In genomic region chr19:3668331-3669133, GRCh38 we compare ENCODE assay signal across 1 cellular context.
A peak's percentile ranks its signal among the peaks of the same experiment; 100 is the strongest.
TF ChIP-seq lines count a peak whose summit lies in the region.

No MANE protein-coding gene starts in this region.

TF ChIP-seq in HepG2, 621 proteins besides CTCF, POLR2A, EP300 and RAD21 (continued from another document and continues in another):
- TF ChIP-seq KIAA2018 (CRISPR knock-in tag; IDR thresholded peaks at IDR 0.05; ENCODE audit: borderline replicate concordance) (no peak), ZMYM3 (CRISPR knock-in tag; IDR thresholded peaks at IDR 0.05) (peak; percentile 44; the same call in 1 of the 2 replicates), MBD4 (IDR thresholded peaks at IDR 0.05; ENCODE audit: borderline replicate concordance, low read length) (no peak), ZNF883 (CRISPR knock-in tag; IDR thresholded peaks at IDR 0.05; ENCODE audit: not compliant biosample characterization) (peak; percentile 35), MTA1 (CRISPR knock-in tag; IDR thresholded peaks at IDR 0.05; ENCODE audit: borderline replicate concordance) (no peak; the same call in 1 of the 2 replicates), ZNF501 (CRISPR knock-in tag; IDR thresholded peaks at IDR 0.05) (peak; percentile 59; the same call in 1 of the 2 replicates), ZBTB34 (CRISPR knock-in tag; IDR thresholded peaks at IDR 0.05) (peak; percentile 67; the same call in 1 of the 2 replicates), RBFOX2 (IDR thresholded peaks at IDR 0.05; ENCODE audit: low read depth, low read length) (0 out of 2 replicates have a peak, but pooled peaks have one; percentile 32), SAP130 (CRISPR knock-in tag; IDR thresholded peaks at IDR 0.05; ENCODE audit: low read depth) (peak; percentile 18; the same call in 1 of the 2 replicates), ZBED4 (CRISPR knock-in tag; IDR thresholded peaks at IDR 0.05; ENCODE audit: borderline replicate concordance) (no peak), HNRNPL (IDR thresholded peaks at IDR 0.05; ENCODE audit: low read depth, low read length) (peak; percentile 38; the same call in 1 of the 2 replicates), ZUFSP (CRISPR knock-in tag; IDR thresholded peaks at IDR 0.05; ENCODE audit: borderline replicate concordance) (no peak), ZNF441 (CRISPR knock-in tag; IDR thresholded peaks at IDR 0.05; ENCODE audit: borderline replicate concordance) (peak; percentile 74; the same call in 1 of the 2 replicates), WIZ (CRISPR knock-in tag; IDR thresholded peaks at IDR 0.05) (0 out of 2 replicates have a peak, but pooled peaks have one; percentile 35), TSC22D2 (CRISPR knock-in tag; IDR thresholded peaks at IDR 0.05; ENCODE audit: borderline replicate concordance) (no peak), MAF1 (CRISPR knock-in tag; IDR thresholded peaks at IDR 0.05; ENCODE audit: borderline replicate concordance) (no peak), ZNF34 (CRISPR knock-in tag; IDR thresholded peaks at IDR 0.05; ENCODE audit: borderline replicate concordance) (no peak), MAZ (IDR thresholded peaks at IDR 0.05; ENCODE audit: borderline replicate concordance, low read depth, low read length) (no peak), MAZ (CRISPR knock-in tag; IDR thresholded peaks at IDR 0.05; ENCODE audit: low read depth) (0 out of 2 replicates have a peak, but pooled peaks have one; percentile 35), KLF6 (CRISPR knock-in tag; IDR thresholded peaks at IDR 0.05) (no peak; the same call in 1 of the 2 replicates), SALL1 (CRISPR knock-in tag; IDR thresholded peaks at IDR 0.05) (peak; percentile 60), RBAK (CRISPR knock-in tag; IDR thresholded peaks at IDR 0.05) (no peak), CENPT (CRISPR knock-in tag; IDR thresholded peaks at IDR 0.05; ENCODE audit: low read depth) (no peak), CSRNP2 (CRISPR knock-in tag; conservative IDR thresholded peaks at IDR 0.05; ENCODE audit: low read depth) (no peak), PLSCR1 (CRISPR knock-in tag; IDR thresholded peaks at IDR 0.05; ENCODE audit: borderline replicate concordance) (no peak), HOXA3 (CRISPR knock-in tag; IDR thresholded peaks at IDR 0.05) (peak; percentile 67), ZXDC (CRISPR knock-in tag; IDR thresholded peaks at IDR 0.05) (no peak), TFDP1 (CRISPR knock-in tag; IDR thresholded peaks at IDR 0.05; ENCODE audit: borderline replicate concordance) (peak; percentile 75; the same call in 1 of the 2 replicates)
